In genomic region chr21:10119746-10120535, GRCh38 we compare ENCODE assay signal across 7 cellular contexts.
A peak's percentile ranks its signal among the peaks of the same experiment; 100 is the strongest.
DNase-seq lines count a peak whose midpoint lies in the region; ATAC-seq and TF ChIP-seq lines count a peak whose summit lies in the region.
"Not testable (repeated sequence)": the region's sequence is repeated elsewhere in the genome, so short reads cannot be mapped to it uniquely, and the experiment has no call there.

No MANE protein-coding gene starts in this region.

- H3K36me3 ChIP-seq in NT2/D1 (ENCODE audit: insufficient read depth, insufficient read length, low read length); right lobe of liver; suprapubic skin: not testable (repeated sequence)

- intact Hi-C loops in Right ventricle myocardium superior (cut with DNase I); right lobe of liver (cut with DNase I): not testable (repeated sequence)

- not testable (repeated sequence) for TF ChIP-seq CTCF in chondrocyte (IDR thresholded peaks at IDR 0.05); right lobe of liver (IDR thresholded peaks at IDR 0.05); osteocyte (IDR thresholded peaks at IDR 0.05); suprapubic skin (IDR thresholded peaks at IDR 0.05)

- H3K9me3 Mint-ChIP-seq in chondrocyte (ENCODE audit: low read depth); osteocyte (ENCODE audit: unreplicated experiment): not testable (repeated sequence)

- H3K36me3 Mint-ChIP-seq in chondrocyte (ENCODE audit: low read depth); osteocyte (ENCODE audit: unreplicated experiment): not testable (repeated sequence)

- H3K4me1 ChIP-seq in NT2/D1 (ENCODE audit: insufficient read depth, insufficient read length); right lobe of liver; suprapubic skin: not testable (repeated sequence)

- not testable (repeated sequence) for H3K27ac Mint-ChIP-seq in chondrocyte (ENCODE audit: unreplicated experiment); osteocyte (ENCODE audit: unreplicated experiment)

- 70% methylated on average over 18 of the region's 58 CpGs for WGBS in right lobe of liver (ENCODE audit: insufficient coverage, low coverage, low lambda C conversion rate, missing lambda C conversion rate)
- 79% methylated on average over 39 of the region's 58 CpGs for WGBS in suprapubic skin

- not testable (repeated sequence) for H3K4me3 Mint-ChIP-seq in chondrocyte (ENCODE audit: unreplicated experiment); osteocyte (ENCODE audit: unreplicated experiment)

- TF ChIP-seq EP300 in suprapubic skin (IDR thresholded peaks at IDR 0.05), result not testable (repeated sequence)

- not testable (repeated sequence) for H3K27me3 Mint-ChIP-seq in chondrocyte (ENCODE audit: low read depth); osteocyte (ENCODE audit: unreplicated experiment)

- H3K9ac ChIP-seq in NT2/D1 (ENCODE audit: insufficient read length, low read depth), result not testable (repeated sequence)

- peak overlapping the region; percentile 11 for H3K4me3 ChIP-seq in NT2/D1 (ENCODE audit: insufficient read length, low read depth)
- H3K4me3 ChIP-seq in right lobe of liver, suprapubic skin: not testable (repeated sequence)

- not testable (repeated sequence) for TF ChIP-seq POLR2A in right lobe of liver (IDR thresholded peaks at IDR 0.05); suprapubic skin (IDR thresholded peaks at IDR 0.05)

- H3K27ac ChIP-seq in right lobe of liver, suprapubic skin: not testable (repeated sequence)

- DNase-seq in NT2/D1 (ENCODE audit: low read depth, low spot score), result not testable (repeated sequence)
- DNase-seq in chondrocyte (ENCODE audit: low spot score) (peak; percentile 95), Right ventricle myocardium superior (peak; percentile 26), right lobe of liver (peak in 2 of 3 donors; percentile 46 to 48), osteocyte (ENCODE audit: extremely low spot score, unreplicated experiment) (peak; percentile 84), suprapubic skin (ENCODE audit: low spot score in 2 of 2) (peak; percentile 53 to 81), ureter (ENCODE audit: low spot score) (peak; percentile 40)

- not testable (repeated sequence) for H3K4me1 Mint-ChIP-seq in chondrocyte (ENCODE audit: low read depth); osteocyte (ENCODE audit: unreplicated experiment)

- not testable (repeated sequence) for ATAC-seq in Right ventricle myocardium superior (ENCODE audit: poor library complexity); right lobe of liver

- H3K27me3 ChIP-seq in NT2/D1 (ENCODE audit: insufficient read depth, insufficient read length); right lobe of liver; suprapubic skin: not testable (repeated sequence)

- not testable (repeated sequence) for H3K9me3 ChIP-seq in NT2/D1 (ENCODE audit: insufficient read depth, low read length); right lobe of liver; suprapubic skin
